In the genomic region with DNA sequence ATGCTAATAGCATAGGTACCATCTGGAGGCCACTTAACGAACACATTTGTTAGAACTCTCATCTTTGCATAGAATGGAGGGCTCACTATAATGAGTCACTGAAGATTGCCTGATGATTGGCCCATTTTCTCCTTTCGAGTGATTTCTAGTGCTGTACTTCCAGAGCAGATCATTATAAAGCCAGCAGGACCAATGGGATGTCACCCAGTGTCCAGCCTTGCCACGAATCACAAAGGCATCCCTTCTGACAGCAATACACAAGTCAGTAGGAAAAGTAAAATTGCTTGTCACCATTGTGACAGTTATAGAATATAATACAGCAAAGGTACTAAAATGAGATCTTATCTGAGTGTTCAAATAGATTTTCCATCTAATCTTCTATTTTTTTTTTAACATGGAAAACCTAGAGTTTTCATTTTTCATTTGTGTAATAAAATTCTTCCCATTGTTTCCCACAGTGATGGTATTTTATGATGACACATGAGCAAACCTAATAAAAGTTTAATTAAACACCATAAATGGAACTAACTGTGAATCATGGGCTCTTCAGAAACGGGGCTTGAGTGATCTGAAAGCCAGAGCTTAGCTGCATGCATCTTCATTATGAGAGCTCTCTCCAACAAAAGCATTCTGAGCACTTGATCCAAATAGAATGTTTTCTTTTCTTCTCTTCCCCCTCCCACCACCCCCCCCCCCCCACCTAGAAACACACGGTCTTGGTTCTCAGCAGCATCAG, we compare ENCODE assay signal across 16 cellular contexts.
DNase-seq lines count a peak whose midpoint lies in the region; ATAC-seq and TF ChIP-seq lines count a peak whose summit lies in the region.
"Had no signal": no experiment of that assay in that cellular context is flagged by ENCODE, and none has a peak within 500 bp of the region (broad histone marks: within the 10 kb centered on the region; RNA-seq: fewer than 3 reads in every experiment).

No MANE protein-coding gene starts in this region.

- peak overlapping the region; percentile 39 for H3K27ac Mint-ChIP-seq in stimulated activated naive B cell treated with anti-CD40 and anti-IgM and Interleukin-4, amounts not matched to agents 10 μg/mL and 1 μg/mL and 100 μg/mL, for 72 hours
- H3K27ac Mint-ChIP-seq: activated naive CD4-positive, alpha-beta T cell treated with anti-CD3 and anti-CD28 coated beads, Interleukin-2, amount 10 ng/mL, durations not matched to agents 7 days and 5 days had no signal

- peak; percentile 23 for DNase-seq in GM04504 (ENCODE audit: low read depth)
- peak; percentile 77 for DNase-seq in NCI-H2081 treated with DMSO at 0.1 percent for 48 hours (lab: John Stamatoyannopoulos, UW)
- peak; percentile 25 for DNase-seq in SK-N-DZ (ENCODE audit: low spot score)
- no peak for DNase-seq in stimulated activated naive B cell treated with anti-CD40 and anti-IgM and Interleukin-4, amounts not matched to agents 10 μg/mL and 1 μg/mL and 100 μg/mL, for 72 hours
- no peak for DNase-seq in gastrocnemius medialis
- DNase-seq in GM10266 (ENCODE audit: extremely low spot score): no peak
- DNase-seq: activated CD8-positive, alpha-beta memory T cell treated with anti-CD3 and anti-CD28 coated beads for 24 hours; activated naive CD4-positive, alpha-beta T cell treated with anti-CD3 and anti-CD28 coated beads, Interleukin-2, amount 10 ng/mL, durations not matched to agents 7 days and 5 days; H9; NCI-H226; psoas muscle; SHP77 treated with DMSO at 0.1 percent for 48 hours; stimulated activated CD4-positive, alpha-beta T cell treated with anti-CD3 and anti-CD28 coated beads, Interleukin-4, amount 100 ng/mL, for 1 hour; stimulated activated naive CD4-positive, alpha-beta T cell treated with Interleukin-2 at 50 U/mL for 16 hours had no signal

- H3K36me3 Mint-ChIP-seq in stimulated activated naive B cell treated with anti-CD40 and anti-IgM and Interleukin-4, amounts not matched to agents 10 μg/mL and 1 μg/mL and 100 μg/mL, for 72 hours: peaks cover 30 to 46% of the 10 kb centered on the region in 2 donors

- no peaks in the 10 kb centered on the region for H3K9me3 ChIP-seq in gastrocnemius medialis
- H3K9me3 ChIP-seq: psoas muscle had no signal

- no peaks in the 10 kb centered on the region for H3K27me3 Mint-ChIP-seq in stimulated activated naive B cell treated with anti-CD40 and anti-IgM and Interleukin-4, amounts not matched to agents 10 μg/mL and 1 μg/mL and 100 μg/mL, for 72 hours
- H3K27me3 Mint-ChIP-seq: activated naive CD4-positive, alpha-beta T cell treated with anti-CD3 and anti-CD28 coated beads, Interleukin-2, amount 10 ng/mL, durations not matched to agents 7 days and 5 days had no signal

- no peak for TF ChIP-seq CTCF in gastrocnemius medialis (IDR thresholded peaks at IDR 0.05 in 4 of 5, conservative IDR thresholded peaks at IDR 0.05 in 1 of 5)
- TF ChIP-seq CTCF in GM10266 (IDR thresholded peaks at IDR 0.05; ENCODE audit: control insufficient read depth, insufficient read depth, low read depth, missing control alignments): no peak

- no peak overlapping the region for H3K27ac ChIP-seq in gastrocnemius medialis
- H3K27ac ChIP-seq: psoas muscle had no signal

- no peak overlapping the region for H3K4me3 ChIP-seq in gastrocnemius medialis
- H3K4me3 ChIP-seq: psoas muscle had no signal

- in situ Hi-C loops in gastrocnemius medialis (cut with MboI; ENCODE audit: low sequenced_read_pairs in 4 of 4): loop anchor here in 2 of 4 donors (25.0 kb wide), 1 partner anchor 241 kb away; no protein-coding TSS in a partner anchor

- no peaks in the 10 kb centered on the region for H3K27me3 ChIP-seq in gastrocnemius medialis

- no peak for ATAC-seq in stimulated activated naive B cell treated with anti-CD40 and anti-IgM and Interleukin-4, amounts not matched to agents 10 μg/mL and 1 μg/mL and 100 μg/mL, for 72 hours (replicated peaks)
- ATAC-seq in gastrocnemius medialis: no peak
- no peak for ATAC-seq in HG02938 (IDR thresholded peaks at IDR 0.05; ENCODE audit: unreplicated experiment)
- ATAC-seq: esophagus mucosa, psoas muscle had no signal

- intact Hi-C loops in gastrocnemius medialis (cut with DNase I; ENCODE audit: low total_unique reads): no loop called here

- H3K36me3 ChIP-seq in gastrocnemius medialis: no peaks in the 10 kb centered on the region

- peaks cover 0 to 7% of the 10 kb centered on the region in 2 donors for H3K4me1 ChIP-seq in gastrocnemius medialis
- H3K4me1 ChIP-seq: psoas muscle had no signal

- TF ChIP-seq POLR2A in gastrocnemius medialis (IDR thresholded peaks at IDR 0.05): no peak

- no peaks in the 10 kb centered on the region for H3K9me3 Mint-ChIP-seq in stimulated activated naive B cell treated with anti-CD40 and anti-IgM and Interleukin-4, amounts not matched to agents 10 μg/mL and 1 μg/mL and 100 μg/mL, for 72 hours
- H3K9me3 Mint-ChIP-seq: activated naive CD4-positive, alpha-beta T cell treated with anti-CD3 and anti-CD28 coated beads, Interleukin-2, amount 10 ng/mL, durations not matched to agents 7 days and 5 days; H9 had no signal

- peaks cover under 1 to 4% of the 10 kb centered on the region in 2 donors for H3K4me1 Mint-ChIP-seq in stimulated activated naive B cell treated with anti-CD40 and anti-IgM and Interleukin-4, amounts not matched to agents 10 μg/mL and 1 μg/mL and 100 μg/mL, for 72 hours
- H3K4me1 Mint-ChIP-seq: activated naive CD4-positive, alpha-beta T cell treated with anti-CD3 and anti-CD28 coated beads, Interleukin-2, amount 10 ng/mL, durations not matched to agents 7 days and 5 days had no signal

- no peak overlapping the region for H3K4me3 Mint-ChIP-seq in stimulated activated naive B cell treated with anti-CD40 and anti-IgM and Interleukin-4, amounts not matched to agents 10 μg/mL and 1 μg/mL and 100 μg/mL, for 72 hours
- H3K4me3 Mint-ChIP-seq: activated naive CD4-positive, alpha-beta T cell treated with anti-CD3 and anti-CD28 coated beads, Interleukin-2, amount 10 ng/mL, durations not matched to agents 7 days and 5 days had no signal

Comparison
In these comparisons a context has a peak if more than half of its experiments do, and no peak if none do; other contexts are left out.
1. DNase-seq: peak in GM04504 (single experiment), NCI-H2081 treated with DMSO at 0.1 percent for 48 hours (single experiment) and SK-N-DZ (single experiment); none in stimulated activated naive B cell treated with anti-CD40 and anti-IgM and Interleukin-4, amounts not matched to agents 10 μg/mL and 1 μg/mL and 100 μg/mL, for 72 hours (single experiment), gastrocnemius medialis (0 of 2) and GM10266 (single experiment).